10 cellular contexts compared by ENCODE assay signal in genomic region chr10:22823109-22823508, GRCh38.
DNase-seq lines count a peak whose midpoint lies in the region; ATAC-seq, FAIRE-seq and TF ChIP-seq lines count a peak whose summit lies in the region.
"Had no signal": no experiment of that assay in that cellular context is flagged by ENCODE, and none has a peak within 500 bp of the region (broad histone marks: within the 10 kb centered on the region; RNA-seq: fewer than 3 reads in every experiment).

No MANE protein-coding gene starts in this region.

- TF ChIP-seq POLR2A in GM12878 (IDR thresholded peaks at IDR 0.05; ENCODE audit: low read depth, low read length) = no peak

- no peak overlapping the region for H3K9ac ChIP-seq in GM12878 (ENCODE audit: control insufficient read depth, insufficient read depth, low read length)

- no peak overlapping the region for H2AFZ ChIP-seq in GM12878 (ENCODE audit: control insufficient read depth, low read depth, low read length)

- H3K36me3 ChIP-seq in GM12878 (ENCODE audit: control insufficient read depth in 2 of 2, insufficient read depth in 2 of 2, low read length in 1 of 2) = no peaks in the 10 kb centered on the region

- H3K4me3 ChIP-seq in GM12878 = no peak overlapping the region

- DNase-seq in GM12878 (ENCODE audit: low read depth, low spot score) = peak; percentile 23
- DNase-seq in renal cortical epithelial cell (ENCODE audit: low read depth) = peak; percentile 99
- DNase-seq in epidermal melanocyte (ENCODE audit: insufficient read length, low spot score) = no peak
- DNase-seq in amygdala (lab: John Stamatoyannopoulos, UW) = no peak
- no peak for DNase-seq in GOT3 (lab: John Stamatoyannopoulos, UW)
- no peak for DNase-seq in NCI-H1930 (lab: John Stamatoyannopoulos, UW)
- DNase-seq: hypothalamus had no signal

- no peaks in the 10 kb centered on the region for H3K4me1 ChIP-seq in GM12878 (ENCODE audit: control insufficient read depth, insufficient read depth, low read length)

- BruUV-seq in GM12878 (replicated peaks; lab: Mats Ljungman, UMichigan) = no TSS peak

- no peaks in the 10 kb centered on the region for H3K79me2 ChIP-seq in GM12878 (ENCODE audit: control insufficient read depth, insufficient read depth, low read length)

- intact Hi-C loops in GM12878 (cut with micrococcal nuclease; ENCODE audit: unreplicated experiment) = loop anchor here (5.0 kb wide), 1 partner anchor 1559 kb away; no protein-coding TSS in a partner anchor

- no peak for TF ChIP-seq RAD21 in GM12878 (IDR thresholded peaks at IDR 0.05; ENCODE audit: insufficient read depth, low read depth, low read length)

- no peak for TF ChIP-seq CTCF in GM12878 (IDR thresholded peaks at IDR 0.05 in 2 of 3, conservative IDR thresholded peaks at IDR 0.05 in 1 of 3; ENCODE audit: control insufficient read depth in 2 of 3, extremely low read depth in 1 of 3, insufficient read depth in 1 of 3, low read depth in 3 of 3, low read length in 3 of 3)

- ATAC-seq in GM18873 (IDR thresholded peaks at IDR 0.05; ENCODE audit: low FRiP score, unreplicated experiment) = peak; percentile 66
- ATAC-seq in HG03159 (IDR thresholded peaks at IDR 0.05; ENCODE audit: unreplicated experiment) = peak; percentile 92
- ATAC-seq in GM12878 = peak; percentile 97

- no peak for FAIRE-seq in GM12878 (lab: Jason Lieb, UNC)
- FAIRE-seq: GM12892 had no signal

- H3K27ac ChIP-seq in GM12878 (ENCODE audit: control insufficient read depth, insufficient read depth) = no peak overlapping the region

- RAD21 ChIA-PET in GM12878 (lab: Charles Lee; ENCODE audit: unreplicated experiment) = interaction anchor here (1.1 kb wide), 1 partner anchor 28 kb away, joined by 3 read pairs; no protein-coding TSS in a partner anchor

- POLR2A ChIA-PET in GM12878 (lab: Charles Lee) = interaction anchor here (1.2 kb wide), 1 partner anchor 56 kb away, joined by 3 read pairs; no protein-coding TSS in a partner anchor

- CTCF ChIA-PET in GM12878 (lab: Yijun Ruan, JAX) = interaction anchor here (0.6 kb wide), 1 partner anchor 50 kb away, joined by 3 read pairs; no protein-coding TSS in a partner anchor

- no peaks in the 10 kb centered on the region for H3K9me3 ChIP-seq in GM12878 (replicated peaks; ENCODE audit: control insufficient read depth, insufficient read depth, low read length)

- TF ChIP-seq EP300 in GM12878 (IDR thresholded peaks at IDR 0.05; ENCODE audit: borderline replicate concordance in 1 of 2, control insufficient read depth in 1 of 2, low read depth in 2 of 2, low read length in 2 of 2) = no peak

- H3K27me3 ChIP-seq in GM12878 (replicated peaks in 1 of 2; ENCODE audit: control insufficient read depth in 2 of 2, insufficient read depth in 2 of 2, low read length in 1 of 2) = no peaks in the 10 kb centered on the region

- no peak overlapping the region for H3K4me2 ChIP-seq in GM12878 (ENCODE audit: control insufficient read depth, insufficient read depth)

- in situ Hi-C loops in GM12878 (cut with MboI) = no loop called here

- SMC1A ChIA-PET in GM12878 (lab: Charles Lee; ENCODE audit: uncharacterized antibody, unreplicated experiment) = interaction anchor here (0.8 to 1.5 kb wide), 6 partner anchors 8 to 248 kb away, joined by 3 to 6 read pairs (median 3); no protein-coding TSS in a partner anchor

- H4K20me1 ChIP-seq in GM12878 (ENCODE audit: control insufficient read depth, insufficient read depth) = no peaks in the 10 kb centered on the region

TF ChIP-seq in GM12878, 131 proteins besides CTCF, POLR2A, EP300 and RAD21:
- peak; percentile 73; the same call in 1 of the 2 replicates for TF ChIP-seq RAD51 (IDR thresholded peaks at IDR 0.05)
- no peak for TF ChIP-seq YY1 (IDR thresholded peaks at IDR 0.05; ENCODE audit: low read depth, low read length)
- TF ChIP-seq, protein P1, sequence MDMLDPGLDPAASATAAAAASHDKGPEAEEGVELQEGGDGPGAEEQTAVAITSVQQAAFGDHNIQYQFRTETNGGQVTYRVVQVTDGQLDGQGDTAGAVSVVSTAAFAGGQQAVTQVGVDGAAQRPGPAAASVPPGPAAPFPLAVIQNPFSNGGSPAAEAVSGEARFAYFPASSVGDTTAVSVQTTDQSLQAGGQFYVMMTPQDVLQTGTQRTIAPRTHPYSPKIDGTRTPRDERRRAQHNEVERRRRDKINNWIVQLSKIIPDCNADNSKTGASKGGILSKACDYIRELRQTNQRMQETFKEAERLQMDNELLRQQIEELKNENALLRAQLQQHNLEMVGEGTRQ (IDR thresholded peaks at IDR 0.05; ENCODE audit: borderline replicate concordance, low read depth, low read length) = peak; percentile 60; the same call in 1 of the 2 replicates
- TF ChIP-seq ZNF207 (IDR thresholded peaks at IDR 0.05; ENCODE audit: borderline replicate concordance) = no peak
- TF ChIP-seq CBX3 (IDR thresholded peaks at IDR 0.05; ENCODE audit: borderline replicate concordance, low read depth) = no peak
- no peak for TF ChIP-seq SMARCA5 (IDR thresholded peaks at IDR 0.05)
- TF ChIP-seq CHD2 (IDR thresholded peaks at IDR 0.05; ENCODE audit: borderline replicate concordance, low read depth, low read length) = no peak
- TF ChIP-seq GABPA (IDR thresholded peaks at IDR 0.05; ENCODE audit: low read depth) = no peak
- TF ChIP-seq RELA (IDR thresholded peaks at IDR 0.05; ENCODE audit: borderline replicate concordance, partially characterized antibody) = no peak
- TF ChIP-seq SPI1 (IDR thresholded peaks at IDR 0.05; ENCODE audit: borderline replicate concordance, insufficient read depth, low read depth, low read length) = no peak
- TF ChIP-seq JUNB (IDR thresholded peaks at IDR 0.05) = peak; percentile 25; the same call in 1 of the 2 replicates
- no peak for TF ChIP-seq POLR2AphosphoS5 (IDR thresholded peaks at IDR 0.05; ENCODE audit: low read length)
- no peak for TF ChIP-seq NFIC (IDR thresholded peaks at IDR 0.05; ENCODE audit: low read depth, low read length)
- TF ChIP-seq PBX3 (IDR thresholded peaks at IDR 0.05; ENCODE audit: insufficient replicate concordance, low read depth, low read length) = no peak
- TF ChIP-seq MYC (IDR thresholded peaks at IDR 0.05; ENCODE audit: insufficient read depth, insufficient read length, insufficient replicate concordance, low read length, severe bottlenecking) = no peak
- no peak for TF ChIP-seq ZNF274 (IDR thresholded peaks at IDR 0.05; ENCODE audit: insufficient read depth, insufficient read length)
- TF ChIP-seq NR2C2 (IDR thresholded peaks at IDR 0.05; ENCODE audit: borderline replicate concordance, control insufficient read depth, insufficient read length, low read depth) = no peak
- no peak for TF ChIP-seq ZNF384 (IDR thresholded peaks at IDR 0.05; ENCODE audit: borderline replicate concordance, low read depth, low read length)
- TF ChIP-seq USF1 (IDR thresholded peaks at IDR 0.05; ENCODE audit: borderline replicate concordance, extremely low read length, insufficient read depth, low read depth, low read length) = peak; percentile 24
- TF ChIP-seq, protein P2, sequence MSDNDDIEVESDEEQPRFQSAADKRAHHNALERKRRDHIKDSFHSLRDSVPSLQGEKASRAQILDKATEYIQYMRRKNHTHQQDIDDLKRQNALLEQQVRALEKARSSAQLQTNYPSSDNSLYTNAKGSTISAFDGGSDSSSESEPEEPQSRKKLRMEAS (IDR thresholded peaks at IDR 0.05; ENCODE audit: low read depth, low read length) = no peak
- peak; percentile 77 for TF ChIP-seq NR2F1 (conservative IDR thresholded peaks at IDR 0.05)
- no peak for TF ChIP-seq SRF (IDR thresholded peaks at IDR 0.05; ENCODE audit: low read depth in 2 of 2, low read length in 2 of 2)
- no peak for TF ChIP-seq CHD4 (IDR thresholded peaks at IDR 0.05)

Comparison
In these comparisons a context has a peak if more than half of its experiments do, and no peak if none do; other contexts are left out.
1. DNase-seq: peak in GM12878 (single experiment) and renal cortical epithelial cell (single experiment); none in epidermal melanocyte (single experiment), amygdala (0 of 56), GOT3 (single experiment) and NCI-H1930 (0 of 2).
2. Peak in every context shown above with its lines, with median percentiles within 50 percentile points of each other: ATAC-seq.